Comparison of ENCODE assay signal across 8 cellular contexts in genomic region chr2:128318245-128318644, GRCh38. TPM values are rescaled to one million over a fixed set of nuclear protein-coding genes. Genes with fewer than 3 reads are reported as not detected.
DNase-seq lines count a peak whose midpoint lies in the region; ATAC-seq and TF ChIP-seq lines count a peak whose summit lies in the region.
"Not testable (repeated sequence)": the region's sequence is repeated elsewhere in the genome, so short reads cannot be mapped to it uniquely, and the experiment has no call there.

No MANE protein-coding gene starts in this region.

- H3K4me3 ChIP-seq in Karpas-422 (ENCODE audit: low read length) (peak overlapping the region; percentile 61; the same call in 1 of the 2 replicates), right atrium auricular region (peak overlapping the region; percentile 55 to 79), osteoblast (ENCODE audit: insufficient read depth, low read length) (peak overlapping the region; percentile 77), vagina (peak overlapping the region; percentile 77 to 92)
- H3K4me3 ChIP-seq in body of pancreas, result not testable (repeated sequence)

- DNase-seq in Karpas-422 (peak; percentile 55), body of pancreas (peak in 2 of 4 donors; percentile 23 to 29), right atrium auricular region (ENCODE audit: low spot score) (peak; percentile 57), osteoblast (ENCODE audit: insufficient read length, low spot score, missing footprints) (peak; percentile 83), vagina (ENCODE audit: extremely low spot score in 2 of 2) (peak in 1 of 2 donors; percentile 82)
- DNase-seq in WTC11 (ENCODE audit: low spot score), result not testable (repeated sequence)

- intact Hi-C loops in body of pancreas (cut with DNase I) (loop anchor here (10.0 kb wide), 1 partner anchor 417 kb away; no protein-coding TSS in a partner anchor), vagina (cut with DNase I) (loop anchor here (10.0 kb wide), 1 partner anchor 143 kb away; no protein-coding TSS in a partner anchor)

- ATAC-seq in GM18867 (IDR thresholded peaks at IDR 0.05; ENCODE audit: unreplicated experiment) (peak; percentile 7), HG02763 (IDR thresholded peaks at IDR 0.05; ENCODE audit: unreplicated experiment) (peak; percentile 13), body of pancreas (peak; percentile 6)
- not testable (repeated sequence) for ATAC-seq in WTC11

- not testable (repeated sequence) for H3K27ac ChIP-seq in Karpas-422 (ENCODE audit: low read length); body of pancreas; right atrium auricular region; osteoblast (ENCODE audit: low read depth, low read length); vagina

- CTCF ChIA-PET in WTC11 (lab: Charles Lee), result interaction anchor here (2.1 kb wide), 1 partner anchor 255 kb away, joined by 8 read pairs; no protein-coding TSS in a partner anchor

- not testable (repeated sequence) for H3K9me3 Mint-ChIP-seq in WTC11

- not testable (repeated sequence) for H3K27me3 ChIP-seq in Karpas-422 (ENCODE audit: low read length); body of pancreas; right atrium auricular region; osteoblast (ENCODE audit: insufficient read depth, low read length); vagina

- H3K4me1 Mint-ChIP-seq in WTC11, result peaks cover 47% of the 10 kb centered on the region

- H3K4me1 ChIP-seq in Karpas-422 (ENCODE audit: low read length) (peaks cover 15% of the 10 kb centered on the region), body of pancreas (peaks cover 62% of the 10 kb centered on the region), right atrium auricular region (peaks cover 0 to 53% of the 10 kb centered on the region in 2 donors), osteoblast (ENCODE audit: insufficient read depth, low read length) (peaks cover 12% of the 10 kb centered on the region), vagina (peaks cover 82% of the 10 kb centered on the region)

- not testable (repeated sequence) for H3K79me2 ChIP-seq in Karpas-422 (ENCODE audit: low read length); osteoblast (ENCODE audit: insufficient read depth, low read length)

- not testable (repeated sequence) for H3K9ac ChIP-seq in Karpas-422 (ENCODE audit: low read length)

- peaks cover 48% of the 10 kb centered on the region for H4K20me1 ChIP-seq in Karpas-422 (ENCODE audit: insufficient read depth, low read depth, low read length)
- peaks cover 46% of the 10 kb centered on the region for H4K20me1 ChIP-seq in osteoblast (ENCODE audit: insufficient read depth, low read length)

- TF ChIP-seq CTCF in WTC11 (IDR thresholded peaks at IDR 0.05); body of pancreas (IDR thresholded peaks at IDR 0.05); right atrium auricular region (IDR thresholded peaks at IDR 0.05); osteoblast (IDR thresholded peaks at IDR 0.05; ENCODE audit: extremely low read depth, low read depth, low read length); vagina (IDR thresholded peaks at IDR 0.05): not testable (repeated sequence)

- H2AFZ ChIP-seq in Karpas-422 (ENCODE audit: low read length); osteoblast (ENCODE audit: low read length): not testable (repeated sequence)

- peaks cover 20% of the 10 kb centered on the region for H3K27me3 Mint-ChIP-seq in WTC11 (ENCODE audit: low read depth)

- H3K9me3 ChIP-seq in Karpas-422 (ENCODE audit: low read length); body of pancreas; right atrium auricular region; osteoblast (ENCODE audit: low read depth, low read length); vagina: not testable (repeated sequence)

- H3K36me3 ChIP-seq in Karpas-422 (ENCODE audit: insufficient read depth, low read length); body of pancreas (replicated peaks in 1 of 2; ENCODE audit: insufficient read depth in 1 of 2, low read depth in 2 of 2); right atrium auricular region; osteoblast (ENCODE audit: insufficient read depth, low read length); vagina: not testable (repeated sequence)

- POLR2A ChIA-PET in WTC11 (lab: Charles Lee), result not testable (repeated sequence)

- 1% methylated on average over 17 of the region's 55 CpGs; no CpG with 5 or more reads in 1 of the 2 donors for WGBS in body of pancreas, 2 donors

- H3K4me2 ChIP-seq in Karpas-422 (ENCODE audit: low read depth, low read length, poor library complexity, severe bottlenecking) (peak overlapping the region; percentile 66), osteoblast (ENCODE audit: insufficient read depth, low read length) (peak overlapping the region; percentile 89)

- not testable (repeated sequence) for H3K27ac Mint-ChIP-seq in WTC11

- not testable (repeated sequence) for H3K9me2 ChIP-seq in Karpas-422 (replicated peaks; ENCODE audit: insufficient read depth, low read length)

- not testable (repeated sequence) for H3K36me3 Mint-ChIP-seq in WTC11

- TF ChIP-seq POLR2A in body of pancreas (IDR thresholded peaks at IDR 0.05); vagina (IDR thresholded peaks at IDR 0.05): not testable (repeated sequence)

- H3K4me3 Mint-ChIP-seq in WTC11, result peak overlapping the region; percentile 54

RNA-seq across cellular contexts. Expression of gene HS6ST1, which starts 0.4 kb away (rescaled TPM):
- 3.3 and 5.9 TPM in 2 replicates for total RNA-seq in Karpas-422 (2014; rRNA removed; shearing (Covaris generic); ENCODE audit: low replicate concordance)
- total RNA-seq in WTC11 (2021) (50.3 to 55.5 TPM (median 55.1 TPM) in 3 replicates), body of pancreas (10 to 100 TPM; 25.4 to 44.8 TPM), right atrium auricular region (10 to 100 TPM; 19.0 to 25.8 TPM), osteoblast (16.5 and 18.8 TPM in 2 replicates), vagina (68.5 TPM)
